1 cellular context compared by ENCODE assay signal in the genomic region with DNA sequence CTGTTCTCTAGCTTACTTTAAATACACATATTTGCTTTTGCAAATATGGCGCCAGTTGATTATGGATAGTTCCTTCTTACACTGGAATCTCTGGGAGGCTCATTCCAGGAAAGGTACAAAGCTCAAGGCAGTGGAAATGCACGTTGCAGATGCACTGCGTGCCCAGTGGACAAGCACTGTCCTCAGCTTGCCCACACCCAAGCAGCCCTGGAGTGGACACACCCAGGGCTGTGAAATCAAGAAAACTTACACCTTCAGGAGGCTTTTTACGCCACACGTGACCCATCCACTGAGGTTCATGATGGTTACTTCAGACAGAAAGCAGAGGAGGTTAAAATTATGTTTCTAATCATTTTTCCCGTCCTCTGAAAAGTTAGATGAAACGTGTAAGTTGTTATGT.
TF ChIP-seq lines count a peak whose summit lies in the region.

No MANE protein-coding gene starts in this region.

TF ChIP-seq in HepG2, 621 proteins besides CTCF, POLR2A, EP300 and RAD21 (continued from another document and continues in another):
- TF ChIP-seq, protein P1, sequence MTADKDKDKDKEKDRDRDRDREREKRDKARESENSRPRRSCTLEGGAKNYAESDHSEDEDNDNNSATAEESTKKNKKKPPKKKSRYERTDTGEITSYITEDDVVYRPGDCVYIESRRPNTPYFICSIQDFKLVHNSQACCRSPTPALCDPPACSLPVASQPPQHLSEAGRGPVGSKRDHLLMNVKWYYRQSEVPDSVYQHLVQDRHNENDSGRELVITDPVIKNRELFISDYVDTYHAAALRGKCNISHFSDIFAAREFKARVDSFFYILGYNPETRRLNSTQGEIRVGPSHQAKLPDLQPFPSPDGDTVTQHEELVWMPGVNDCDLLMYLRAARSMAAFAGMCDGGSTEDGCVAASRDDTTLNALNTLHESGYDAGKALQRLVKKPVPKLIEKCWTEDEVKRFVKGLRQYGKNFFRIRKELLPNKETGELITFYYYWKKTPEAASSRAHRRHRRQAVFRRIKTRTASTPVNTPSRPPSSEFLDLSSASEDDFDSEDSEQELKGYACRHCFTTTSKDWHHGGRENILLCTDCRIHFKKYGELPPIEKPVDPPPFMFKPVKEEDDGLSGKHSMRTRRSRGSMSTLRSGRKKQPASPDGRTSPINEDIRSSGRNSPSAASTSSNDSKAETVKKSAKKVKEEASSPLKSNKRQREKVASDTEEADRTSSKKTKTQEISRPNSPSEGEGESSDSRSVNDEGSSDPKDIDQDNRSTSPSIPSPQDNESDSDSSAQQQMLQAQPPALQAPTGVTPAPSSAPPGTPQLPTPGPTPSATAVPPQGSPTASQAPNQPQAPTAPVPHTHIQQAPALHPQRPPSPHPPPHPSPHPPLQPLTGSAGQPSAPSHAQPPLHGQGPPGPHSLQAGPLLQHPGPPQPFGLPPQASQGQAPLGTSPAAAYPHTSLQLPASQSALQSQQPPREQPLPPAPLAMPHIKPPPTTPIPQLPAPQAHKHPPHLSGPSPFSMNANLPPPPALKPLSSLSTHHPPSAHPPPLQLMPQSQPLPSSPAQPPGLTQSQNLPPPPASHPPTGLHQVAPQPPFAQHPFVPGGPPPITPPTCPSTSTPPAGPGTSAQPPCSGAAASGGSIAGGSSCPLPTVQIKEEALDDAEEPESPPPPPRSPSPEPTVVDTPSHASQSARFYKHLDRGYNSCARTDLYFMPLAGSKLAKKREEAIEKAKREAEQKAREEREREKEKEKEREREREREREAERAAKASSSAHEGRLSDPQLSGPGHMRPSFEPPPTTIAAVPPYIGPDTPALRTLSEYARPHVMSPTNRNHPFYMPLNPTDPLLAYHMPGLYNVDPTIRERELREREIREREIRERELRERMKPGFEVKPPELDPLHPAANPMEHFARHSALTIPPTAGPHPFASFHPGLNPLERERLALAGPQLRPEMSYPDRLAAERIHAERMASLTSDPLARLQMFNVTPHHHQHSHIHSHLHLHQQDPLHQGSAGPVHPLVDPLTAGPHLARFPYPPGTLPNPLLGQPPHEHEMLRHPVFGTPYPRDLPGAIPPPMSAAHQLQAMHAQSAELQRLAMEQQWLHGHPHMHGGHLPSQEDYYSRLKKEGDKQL (CRISPR knock-in tag; IDR thresholded peaks at IDR 0.05; ENCODE audit: low read depth): peak; percentile 34; the same call in 1 of the 2 replicates
- TF ChIP-seq, protein P2, sequence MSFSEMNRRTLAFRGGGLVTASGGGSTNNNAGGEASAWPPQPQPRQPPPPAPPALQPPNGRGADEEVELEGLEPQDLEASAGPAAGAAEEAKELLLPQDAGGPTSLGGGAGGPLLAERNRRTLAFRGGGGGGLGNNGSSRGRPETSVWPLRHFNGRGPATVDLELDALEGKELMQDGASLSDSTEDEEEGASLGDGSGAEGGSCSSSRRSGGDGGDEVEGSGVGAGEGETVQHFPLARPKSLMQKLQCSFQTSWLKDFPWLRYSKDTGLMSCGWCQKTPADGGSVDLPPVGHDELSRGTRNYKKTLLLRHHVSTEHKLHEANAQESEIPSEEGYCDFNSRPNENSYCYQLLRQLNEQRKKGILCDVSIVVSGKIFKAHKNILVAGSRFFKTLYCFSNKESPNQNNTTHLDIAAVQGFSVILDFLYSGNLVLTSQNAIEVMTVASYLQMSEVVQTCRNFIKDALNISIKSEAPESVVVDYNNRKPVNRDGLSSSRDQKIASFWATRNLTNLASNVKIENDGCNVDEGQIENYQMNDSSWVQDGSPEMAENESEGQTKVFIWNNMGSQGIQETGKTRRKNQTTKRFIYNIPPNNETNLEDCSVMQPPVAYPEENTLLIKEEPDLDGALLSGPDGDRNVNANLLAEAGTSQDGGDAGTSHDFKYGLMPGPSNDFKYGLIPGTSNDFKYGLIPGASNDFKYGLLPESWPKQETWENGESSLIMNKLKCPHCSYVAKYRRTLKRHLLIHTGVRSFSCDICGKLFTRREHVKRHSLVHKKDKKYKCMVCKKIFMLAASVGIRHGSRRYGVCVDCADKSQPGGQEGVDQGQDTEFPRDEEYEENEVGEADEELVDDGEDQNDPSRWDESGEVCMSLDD (CRISPR knock-in tag; IDR thresholded peaks at IDR 0.05; ENCODE audit: borderline replicate concordance): no peak
- TF ChIP-seq SAFB2 (CRISPR knock-in tag; IDR thresholded peaks at IDR 0.05; ENCODE audit: borderline replicate concordance, low read depth) (no peak; the same call in 1 of the 2 replicates), ZNF644 (CRISPR knock-in tag; IDR thresholded peaks at IDR 0.05; ENCODE audit: low read depth) (peak; percentile 98), ZNF296 (CRISPR knock-in tag; conservative IDR thresholded peaks at IDR 0.05) (peak; percentile 92), NFYB (CRISPR knock-in tag; IDR thresholded peaks at IDR 0.05) (no peak), ZNF501 (CRISPR knock-in tag; IDR thresholded peaks at IDR 0.05) (0 out of 2 replicates have a peak, but pooled peaks have one; percentile 30), EHMT2 (IDR thresholded peaks at IDR 0.05; ENCODE audit: borderline replicate concordance, low read depth, low read length) (no peak), ZFP36L1 (CRISPR knock-in tag; IDR thresholded peaks at IDR 0.05) (0 out of 2 replicates have a peak, but pooled peaks have one; percentile 47), HES4 (CRISPR knock-in tag; IDR thresholded peaks at IDR 0.05; ENCODE audit: borderline replicate concordance) (no peak), ZNF777 (CRISPR knock-in tag; IDR thresholded peaks at IDR 0.05) (no peak), FOSL2 (CRISPR knock-in tag; IDR thresholded peaks at IDR 0.05) (peak; percentile 71), XBP1 (CRISPR knock-in tag; IDR thresholded peaks at IDR 0.05) (no peak), NR3C1 (CRISPR knock-in tag; IDR thresholded peaks at IDR 0.05) (no peak), NCOR1 (IDR thresholded peaks at IDR 0.05; ENCODE audit: borderline replicate concordance, low read length) (peak; percentile 50), FOXO1 (CRISPR knock-in tag; IDR thresholded peaks at IDR 0.05) (peak; percentile 68), ZSCAN29 (CRISPR knock-in tag; conservative IDR thresholded peaks at IDR 0.05) (peak; percentile 60; the same call in 1 of the 2 replicates)
- TF ChIP-seq, protein P3, sequence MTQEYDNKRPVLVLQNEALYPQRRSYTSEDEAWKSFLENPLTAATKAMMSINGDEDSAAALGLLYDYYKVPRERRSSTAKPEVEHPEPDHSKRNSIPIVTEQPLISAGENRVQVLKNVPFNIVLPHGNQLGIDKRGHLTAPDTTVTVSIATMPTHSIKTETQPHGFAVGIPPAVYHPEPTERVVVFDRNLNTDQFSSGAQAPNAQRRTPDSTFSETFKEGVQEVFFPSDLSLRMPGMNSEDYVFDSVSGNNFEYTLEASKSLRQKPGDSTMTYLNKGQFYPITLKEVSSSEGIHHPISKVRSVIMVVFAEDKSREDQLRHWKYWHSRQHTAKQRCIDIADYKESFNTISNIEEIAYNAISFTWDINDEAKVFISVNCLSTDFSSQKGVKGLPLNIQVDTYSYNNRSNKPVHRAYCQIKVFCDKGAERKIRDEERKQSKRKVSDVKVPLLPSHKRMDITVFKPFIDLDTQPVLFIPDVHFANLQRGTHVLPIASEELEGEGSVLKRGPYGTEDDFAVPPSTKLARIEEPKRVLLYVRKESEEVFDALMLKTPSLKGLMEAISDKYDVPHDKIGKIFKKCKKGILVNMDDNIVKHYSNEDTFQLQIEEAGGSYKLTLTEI (CRISPR knock-in tag; conservative IDR thresholded peaks at IDR 0.05): no peak
- TF ChIP-seq, protein P4, sequence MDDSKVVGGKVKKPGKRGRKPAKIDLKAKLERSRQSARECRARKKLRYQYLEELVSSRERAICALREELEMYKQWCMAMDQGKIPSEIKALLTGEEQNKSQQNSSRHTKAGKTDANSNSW (CRISPR knock-in tag; IDR thresholded peaks at IDR 0.05; ENCODE audit: borderline replicate concordance): no peak
- TF ChIP-seq, protein P5, sequence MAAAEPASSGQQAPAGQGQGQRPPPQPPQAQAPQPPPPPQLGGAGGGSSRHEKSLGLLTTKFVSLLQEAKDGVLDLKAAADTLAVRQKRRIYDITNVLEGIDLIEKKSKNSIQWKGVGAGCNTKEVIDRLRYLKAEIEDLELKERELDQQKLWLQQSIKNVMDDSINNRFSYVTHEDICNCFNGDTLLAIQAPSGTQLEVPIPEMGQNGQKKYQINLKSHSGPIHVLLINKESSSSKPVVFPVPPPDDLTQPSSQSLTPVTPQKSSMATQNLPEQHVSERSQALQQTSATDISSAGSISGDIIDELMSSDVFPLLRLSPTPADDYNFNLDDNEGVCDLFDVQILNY (CRISPR knock-in tag; conservative IDR thresholded peaks at IDR 0.05): no peak
- TF ChIP-seq, protein P6, sequence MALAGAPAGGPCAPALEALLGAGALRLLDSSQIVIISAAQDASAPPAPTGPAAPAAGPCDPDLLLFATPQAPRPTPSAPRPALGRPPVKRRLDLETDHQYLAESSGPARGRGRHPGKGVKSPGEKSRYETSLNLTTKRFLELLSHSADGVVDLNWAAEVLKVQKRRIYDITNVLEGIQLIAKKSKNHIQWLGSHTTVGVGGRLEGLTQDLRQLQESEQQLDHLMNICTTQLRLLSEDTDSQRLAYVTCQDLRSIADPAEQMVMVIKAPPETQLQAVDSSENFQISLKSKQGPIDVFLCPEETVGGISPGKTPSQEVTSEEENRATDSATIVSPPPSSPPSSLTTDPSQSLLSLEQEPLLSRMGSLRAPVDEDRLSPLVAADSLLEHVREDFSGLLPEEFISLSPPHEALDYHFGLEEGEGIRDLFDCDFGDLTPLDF (CRISPR knock-in tag; IDR thresholded peaks at IDR 0.05): no peak
- TF ChIP-seq, protein P7, sequence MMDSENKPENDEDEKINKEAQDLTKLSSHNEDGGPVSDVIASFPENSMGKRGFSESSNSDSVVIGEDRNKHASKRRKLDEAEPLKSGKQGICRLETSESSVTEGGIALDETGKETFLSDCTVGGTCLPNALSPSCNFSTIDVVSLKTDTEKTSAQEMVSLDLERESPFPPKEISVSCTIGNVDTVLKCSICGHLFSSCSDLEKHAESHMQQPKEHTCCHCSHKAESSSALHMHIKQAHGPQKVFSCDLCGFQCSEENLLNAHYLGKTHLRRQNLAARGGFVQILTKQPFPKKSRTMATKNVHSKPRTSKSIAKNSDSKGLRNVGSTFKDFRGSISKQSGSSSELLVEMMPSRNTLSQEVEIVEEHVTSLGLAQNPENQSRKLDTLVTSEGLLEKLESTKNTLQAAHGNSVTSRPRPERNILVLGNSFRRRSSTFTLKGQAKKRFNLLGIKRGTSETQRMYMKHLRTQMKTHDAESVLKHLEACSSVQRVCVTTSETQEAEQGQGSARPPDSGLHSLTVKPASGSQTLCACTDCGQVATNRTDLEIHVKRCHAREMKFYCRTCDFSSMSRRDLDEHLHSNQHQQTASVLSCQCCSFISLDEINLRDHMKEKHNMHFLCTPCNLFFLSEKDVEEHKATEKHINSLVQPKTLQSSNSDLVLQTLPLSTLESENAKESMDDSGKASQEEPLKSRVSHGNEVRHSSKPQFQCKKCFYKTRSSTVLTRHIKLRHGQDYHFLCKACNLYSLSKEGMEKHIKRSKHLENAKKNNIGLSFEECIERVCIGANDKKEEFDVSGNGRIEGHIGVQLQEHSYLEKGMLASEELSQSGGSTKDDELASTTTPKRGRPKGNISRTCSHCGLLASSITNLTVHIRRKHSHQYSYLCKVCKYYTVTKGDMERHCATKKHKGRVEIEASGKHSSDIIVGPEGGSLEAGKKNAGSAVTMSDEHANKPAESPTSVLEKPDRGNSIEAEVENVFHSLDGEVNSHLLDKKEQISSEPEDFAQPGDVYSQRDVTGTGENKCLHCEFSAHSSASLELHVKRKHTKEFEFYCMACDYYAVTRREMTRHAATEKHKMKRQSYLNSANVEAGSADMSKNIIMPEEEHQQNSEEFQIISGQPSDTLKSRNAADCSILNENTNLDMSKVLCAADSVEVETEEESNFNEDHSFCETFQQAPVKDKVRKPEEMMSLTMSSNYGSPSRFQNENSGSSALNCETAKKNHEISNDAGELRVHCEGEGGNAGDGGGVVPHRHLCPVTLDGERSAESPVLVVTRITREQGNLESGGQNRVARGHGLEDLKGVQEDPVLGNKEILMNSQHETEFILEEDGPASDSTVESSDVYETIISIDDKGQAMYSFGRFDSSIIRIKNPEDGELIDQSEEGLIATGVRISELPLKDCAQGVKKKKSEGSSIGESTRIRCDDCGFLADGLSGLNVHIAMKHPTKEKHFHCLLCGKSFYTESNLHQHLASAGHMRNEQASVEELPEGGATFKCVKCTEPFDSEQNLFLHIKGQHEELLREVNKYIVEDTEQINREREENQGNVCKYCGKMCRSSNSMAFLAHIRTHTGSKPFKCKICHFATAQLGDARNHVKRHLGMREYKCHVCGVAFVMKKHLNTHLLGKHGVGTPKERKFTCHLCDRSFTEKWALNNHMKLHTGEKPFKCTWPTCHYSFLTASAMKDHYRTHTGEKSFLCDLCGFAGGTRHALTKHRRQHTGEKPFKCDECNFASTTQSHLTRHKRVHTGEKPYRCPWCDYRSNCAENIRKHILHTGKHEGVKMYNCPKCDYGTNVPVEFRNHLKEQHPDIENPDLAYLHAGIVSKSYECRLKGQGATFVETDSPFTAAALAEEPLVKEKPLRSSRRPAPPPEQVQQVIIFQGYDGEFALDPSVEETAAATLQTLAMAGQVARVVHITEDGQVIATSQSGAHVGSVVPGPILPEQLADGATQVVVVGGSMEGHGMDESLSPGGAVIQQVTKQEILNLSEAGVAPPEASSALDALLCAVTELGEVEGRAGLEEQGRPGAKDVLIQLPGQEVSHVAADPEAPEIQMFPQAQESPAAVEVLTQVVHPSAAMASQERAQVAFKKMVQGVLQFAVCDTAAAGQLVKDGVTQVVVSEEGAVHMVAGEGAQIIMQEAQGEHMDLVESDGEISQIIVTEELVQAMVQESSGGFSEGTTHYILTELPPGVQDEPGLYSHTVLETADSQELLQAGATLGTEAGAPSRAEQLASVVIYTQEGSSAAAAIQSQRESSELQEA (CRISPR knock-in tag; IDR thresholded peaks at IDR 0.05; ENCODE audit: not compliant biosample characterization): no peak
- TF ChIP-seq, protein P8, sequence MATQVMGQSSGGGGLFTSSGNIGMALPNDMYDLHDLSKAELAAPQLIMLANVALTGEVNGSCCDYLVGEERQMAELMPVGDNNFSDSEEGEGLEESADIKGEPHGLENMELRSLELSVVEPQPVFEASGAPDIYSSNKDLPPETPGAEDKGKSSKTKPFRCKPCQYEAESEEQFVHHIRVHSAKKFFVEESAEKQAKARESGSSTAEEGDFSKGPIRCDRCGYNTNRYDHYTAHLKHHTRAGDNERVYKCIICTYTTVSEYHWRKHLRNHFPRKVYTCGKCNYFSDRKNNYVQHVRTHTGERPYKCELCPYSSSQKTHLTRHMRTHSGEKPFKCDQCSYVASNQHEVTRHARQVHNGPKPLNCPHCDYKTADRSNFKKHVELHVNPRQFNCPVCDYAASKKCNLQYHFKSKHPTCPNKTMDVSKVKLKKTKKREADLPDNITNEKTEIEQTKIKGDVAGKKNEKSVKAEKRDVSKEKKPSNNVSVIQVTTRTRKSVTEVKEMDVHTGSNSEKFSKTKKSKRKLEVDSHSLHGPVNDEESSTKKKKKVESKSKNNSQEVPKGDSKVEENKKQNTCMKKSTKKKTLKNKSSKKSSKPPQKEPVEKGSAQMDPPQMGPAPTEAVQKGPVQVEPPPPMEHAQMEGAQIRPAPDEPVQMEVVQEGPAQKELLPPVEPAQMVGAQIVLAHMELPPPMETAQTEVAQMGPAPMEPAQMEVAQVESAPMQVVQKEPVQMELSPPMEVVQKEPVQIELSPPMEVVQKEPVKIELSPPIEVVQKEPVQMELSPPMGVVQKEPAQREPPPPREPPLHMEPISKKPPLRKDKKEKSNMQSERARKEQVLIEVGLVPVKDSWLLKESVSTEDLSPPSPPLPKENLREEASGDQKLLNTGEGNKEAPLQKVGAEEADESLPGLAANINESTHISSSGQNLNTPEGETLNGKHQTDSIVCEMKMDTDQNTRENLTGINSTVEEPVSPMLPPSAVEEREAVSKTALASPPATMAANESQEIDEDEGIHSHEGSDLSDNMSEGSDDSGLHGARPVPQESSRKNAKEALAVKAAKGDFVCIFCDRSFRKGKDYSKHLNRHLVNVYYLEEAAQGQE (IDR thresholded peaks at IDR 0.05; ENCODE audit: borderline replicate concordance in 1 of 2, low read depth in 1 of 2, low read length in 2 of 2): peak in 1 of 2 experiments; percentile 60; a peak in 1 of 4 replicates
